In genomic region chr3:69194431-69195183, GRCh38 we compare ENCODE assay signal across 30 cellular contexts.
"Had no signal": no experiment of that assay in that cellular context is flagged by ENCODE, and none has a peak within 500 bp of the region (broad histone marks: within the 10 kb centered on the region; RNA-seq: fewer than 3 reads in every experiment).

No MANE protein-coding gene starts in this region.

- H3K36me3 Mint-ChIP-seq: stimulated activated memory B cell treated with anti-CD40 and anti-IgM and Interleukin-4, amounts not matched to agents 10 μg/mL and 1 μg/mL and 100 μg/mL, for 72 hours had no signal

- H3K27me3 ChIP-seq: esophagus squamous epithelium, heart right ventricle, left lung, neural progenitor cell, right atrium auricular region, sigmoid colon, testis, tibial artery, upper lobe of left lung had no signal

- H3K36me3 ChIP-seq: neural progenitor cell, sigmoid colon had no signal

- H3K27ac ChIP-seq: esophagus squamous epithelium, neural progenitor cell, parathyroid adenoma, right atrium auricular region, sigmoid colon, testis, tibial artery had no signal

- H3K4me1 ChIP-seq: parathyroid adenoma, right atrium auricular region, sigmoid colon, testis, tibial artery had no signal

- ATAC-seq: heart right ventricle; left cardiac atrium; left lung; naive thymus-derived CD4-positive, alpha-beta T cell; stimulated activated memory B cell treated with anti-CD40 and anti-IgM and Interleukin-4, amounts not matched to agents 10 μg/mL and 1 μg/mL and 100 μg/mL, for 72 hours; stimulated activated naive CD8-positive, alpha-beta T cell treated with anti-CD3 and anti-CD28 coated beads, Interleukin-15, Interleukin-2, amounts not matched to agents 100 U/mL and 50 U/mL, for 24 hours had no signal

- FAIRE-seq: islet of Langerhans, urothelium cell line had no signal

- H3K27ac Mint-ChIP-seq: endodermal cell; neural progenitor cell; stimulated activated memory B cell treated with anti-CD40 and anti-IgM and Interleukin-4, amounts not matched to agents 10 μg/mL and 1 μg/mL and 100 μg/mL, for 72 hours had no signal

- H3K4me3 ChIP-seq: esophagus squamous epithelium, heart right ventricle, left lung, neural progenitor cell, right atrium auricular region, sigmoid colon, testis, tibial artery, upper lobe of left lung had no signal

- H3K79me2 ChIP-seq: parathyroid adenoma had no signal

- H3K4me3 Mint-ChIP-seq: endodermal cell; naive thymus-derived CD4-positive, alpha-beta T cell; nephron; neural progenitor cell; stimulated activated memory B cell treated with anti-CD40 and anti-IgM and Interleukin-4, amounts not matched to agents 10 μg/mL and 1 μg/mL and 100 μg/mL, for 72 hours had no signal

- DNase-seq: effector CD8-positive, alpha-beta T cell; endodermal cell; erythroblast; esophagus squamous epithelium; foreskin melanocyte; glutamatergic neuron; heart right ventricle; hippocampal formation; left cardiac atrium; left lung; mammary epithelial cell; mesendoderm; midbrain; naive thymus-derived CD4-positive, alpha-beta T cell; sigmoid colon; stimulated activated CD4-positive, alpha-beta T cell treated with anti-CD3 and anti-CD28 coated beads, Interleukin-2, amount 100 ng/mL, for 24 hours; stimulated activated CD4-positive, alpha-beta T cell treated with anti-CD3 and anti-CD28 coated beads, Interleukin-4, amount 100 ng/mL, for 24 hours; stimulated activated naive CD8-positive, alpha-beta T cell treated with anti-CD3 and anti-CD28 coated beads, Interleukin-15, Interleukin-2, amounts not matched to agents 100 U/mL and 50 U/mL, for 24 hours; substantia nigra; testis; tibial artery; upper lobe of left lung had no signal

- H3K4me2 ChIP-seq: neural progenitor cell had no signal

- H3K9me3 ChIP-seq: esophagus squamous epithelium, heart right ventricle, left lung, right atrium auricular region, sigmoid colon, testis, tibial artery, upper lobe of left lung had no signal

- H2AFZ ChIP-seq: neural progenitor cell, parathyroid adenoma had no signal

- H3K27me3 Mint-ChIP-seq: naive thymus-derived CD4-positive, alpha-beta T cell; progenitor cell of endocrine pancreas had no signal

- H3K9ac ChIP-seq: neural progenitor cell, parathyroid adenoma had no signal

- H3K9me3 Mint-ChIP-seq: endodermal cell; naive thymus-derived CD4-positive, alpha-beta T cell; nephron; neural progenitor cell; stimulated activated memory B cell treated with anti-CD40 and anti-IgM and Interleukin-4, amounts not matched to agents 10 μg/mL and 1 μg/mL and 100 μg/mL, for 72 hours had no signal
